Comparison of ENCODE assay signal across 8 cellular contexts in the genomic region with DNA sequence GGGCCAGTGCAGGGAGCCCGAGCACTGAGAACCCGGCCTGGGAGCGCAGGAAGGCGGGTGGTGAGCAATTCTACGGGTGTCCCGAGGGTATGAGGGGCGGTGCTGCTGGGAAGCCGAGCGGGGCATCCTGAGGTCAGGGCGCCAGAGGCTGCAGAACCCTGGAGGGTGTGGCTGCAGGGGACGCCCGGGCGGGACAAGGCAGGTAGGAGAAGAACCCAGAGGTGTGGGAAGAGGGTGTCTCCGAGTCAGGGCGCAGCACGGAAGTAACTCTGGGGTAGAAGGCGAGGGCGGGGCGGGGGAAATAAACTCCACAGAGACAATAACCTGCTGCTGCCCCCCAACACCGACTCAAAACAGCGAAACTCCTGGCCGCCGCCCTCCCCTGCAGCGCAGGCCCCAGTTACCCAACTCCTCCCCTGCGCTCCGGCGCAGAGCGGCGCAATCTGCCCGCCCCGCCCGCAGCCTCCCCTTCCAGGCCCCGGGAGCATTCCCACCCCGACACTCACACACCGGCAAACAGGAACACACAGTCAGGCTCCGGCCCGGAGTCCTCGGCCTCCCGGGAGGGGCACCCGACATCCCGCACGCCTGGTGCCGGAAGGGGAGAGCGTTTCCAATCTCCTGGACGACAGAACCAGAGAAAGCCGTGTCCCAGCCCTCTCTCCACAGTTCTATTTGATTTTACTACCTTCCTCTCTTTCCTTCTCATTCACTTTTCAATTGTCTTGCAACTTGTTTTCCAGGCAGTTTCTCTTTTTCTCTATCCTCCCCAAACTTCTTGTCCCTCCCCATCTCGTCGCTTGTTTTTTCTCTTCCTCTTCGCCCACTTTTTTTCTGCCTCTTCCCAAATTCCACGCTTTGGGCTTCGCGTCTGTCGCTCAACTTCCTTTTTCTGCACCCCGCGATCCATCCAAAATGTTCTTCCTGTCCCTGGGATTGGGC. TPM values are rescaled to one million over a fixed set of nuclear protein-coding genes. Genes with fewer than 3 reads are reported as not detected.
A peak's percentile ranks its signal among the peaks of the same experiment; 100 is the strongest.
DNase-seq lines count a peak whose midpoint lies in the region; ATAC-seq and TF ChIP-seq lines count a peak whose summit lies in the region.

No MANE protein-coding gene starts in this region.

- H3K79me2 ChIP-seq in KMS-11 (ENCODE audit: insufficient read depth, low read depth) = no peaks in the 10 kb centered on the region

- H3K4me3 ChIP-seq in CD4-positive, alpha-beta memory T cell (ENCODE audit: low read length in 2 of 2) = peak overlapping the region in 1 of 2 donors; percentile 17
- no peak overlapping the region for H3K4me3 ChIP-seq in KMS-11 (IDR thresholded peaks at IDR 0.05; ENCODE audit: insufficient read depth, low read depth, low read length)
- no peak overlapping the region for H3K4me3 ChIP-seq in choroid plexus epithelial cell (ENCODE audit: low read depth, low read length)

- peaks cover 55 to 66% of the 10 kb centered on the region in 2 donors for H3K27me3 Mint-ChIP-seq in CD4-positive, alpha-beta memory T cell
- H3K27me3 Mint-ChIP-seq in naive thymus-derived CD8-positive, alpha-beta T cell = peaks cover 34 to 88% (median 62%) of the 10 kb centered on the region in 5 donors

- H3K9me3 Mint-ChIP-seq in CD4-positive, alpha-beta memory T cell = peaks cover 0 to 11% (median 5%) of the 10 kb centered on the region in 8 donors
- peaks cover 0 to 11% (median 3%) of the 10 kb centered on the region in 9 donors for H3K9me3 Mint-ChIP-seq in naive thymus-derived CD8-positive, alpha-beta T cell

- H2AFZ ChIP-seq in KMS-11 (ENCODE audit: low read depth) = no peak overlapping the region

- peak overlapping the region in 7 of 8 donors; percentile 68 to 90 (median 83) for H3K4me3 Mint-ChIP-seq in CD4-positive, alpha-beta memory T cell
- H3K4me3 Mint-ChIP-seq in naive thymus-derived CD8-positive, alpha-beta T cell = peak overlapping the region; percentile 75 to 99 (median 88)

- H3K27ac ChIP-seq in CD4-positive, alpha-beta memory T cell (ENCODE audit: low read depth, low read length) = no peak overlapping the region
- no peak overlapping the region for H3K27ac ChIP-seq in KMS-11

- H3K27ac Mint-ChIP-seq in CD4-positive, alpha-beta memory T cell = no peak overlapping the region
- no peak overlapping the region for H3K27ac Mint-ChIP-seq in naive thymus-derived CD8-positive, alpha-beta T cell

- no peaks in the 10 kb centered on the region for H4K20me1 ChIP-seq in KMS-11 (ENCODE audit: insufficient read depth)

- no peak for DNase-seq in CD4-positive, alpha-beta memory T cell
- DNase-seq in choroid plexus epithelial cell (ENCODE audit: low read depth) (peak; percentile 23), HuH-7 (ENCODE audit: low spot score) (no peak)
- DNase-seq in naive thymus-derived CD8-positive, alpha-beta T cell = no peak

- H3K9me3 ChIP-seq in CD4-positive, alpha-beta memory T cell (ENCODE audit: control insufficient read depth in 1 of 2, low read length in 2 of 2) = no peaks in the 10 kb centered on the region

- H3K4me1 Mint-ChIP-seq in CD4-positive, alpha-beta memory T cell = peaks cover 25 to 40% (median 32%) of the 10 kb centered on the region in 4 donors
- peaks cover 17 to 50% (median 36%) of the 10 kb centered on the region in 4 donors for H3K4me1 Mint-ChIP-seq in naive thymus-derived CD8-positive, alpha-beta T cell

- H3K4me1 ChIP-seq in CD4-positive, alpha-beta memory T cell (ENCODE audit: insufficient read depth, low read length) = peaks cover 27% of the 10 kb centered on the region
- H3K4me1 ChIP-seq in KMS-11 (ENCODE audit: low read depth, poor library complexity, severe bottlenecking) = peaks cover 7% of the 10 kb centered on the region

- intact Hi-C loops in CD4-positive, alpha-beta memory T cell (cut with micrococcal nuclease) = no loop called here

- peak overlapping the region; percentile 85 for H3K4me2 ChIP-seq in KMS-11

- TF ChIP-seq CTCF in KMS-11 (conservative IDR thresholded peaks at IDR 0.05; ENCODE audit: low read depth, low read length) = no peak
- no peak for TF ChIP-seq CTCF in choroid plexus epithelial cell (conservative IDR thresholded peaks at IDR 0.05; ENCODE audit: low read depth, low read length)

- H3K27me3 ChIP-seq in CD4-positive, alpha-beta memory T cell (ENCODE audit: insufficient read depth, low read length) = peaks cover 14% of the 10 kb centered on the region
- peaks cover 15% of the 10 kb centered on the region for H3K27me3 ChIP-seq in KMS-11 (ENCODE audit: insufficient read depth, low read depth)

- CTCF ChIA-PET in CD4-positive, alpha-beta memory T cell (lab: Charles Lee; ENCODE audit: partially characterized antibody) = no interaction called here

- H3K9ac ChIP-seq in KMS-11 = no peak overlapping the region

- H3K36me3 Mint-ChIP-seq in CD4-positive, alpha-beta memory T cell = no peaks in the 10 kb centered on the region
- H3K36me3 Mint-ChIP-seq in naive thymus-derived CD8-positive, alpha-beta T cell = peaks cover 0 to 5% (median 0%) of the 10 kb centered on the region in 3 donors

- POLR2A ChIA-PET in CD4-positive, alpha-beta memory T cell (lab: Charles Lee; ENCODE audit: partially characterized antibody) = no interaction called here
- POLR2A ChIA-PET in naive thymus-derived CD8-positive, alpha-beta T cell (lab: Charles Lee) = no interaction called here

- H3K36me3 ChIP-seq in CD4-positive, alpha-beta memory T cell (ENCODE audit: insufficient read depth, low read length) = no peaks in the 10 kb centered on the region
- no peaks in the 10 kb centered on the region for H3K36me3 ChIP-seq in KMS-11 (ENCODE audit: insufficient read depth)

- ATAC-seq in naive thymus-derived CD8-positive, alpha-beta T cell = peak in 1 of 2 donors; percentile 11
- ATAC-seq in GM21576 (IDR thresholded peaks at IDR 0.05; ENCODE audit: unreplicated experiment) (no peak), GM21367 (IDR thresholded peaks at IDR 0.05; ENCODE audit: unreplicated experiment) (no peak), GM21390 (IDR thresholded peaks at IDR 0.05; ENCODE audit: unreplicated experiment) (no peak)

RNA-seq across cellular contexts. Expression of a gene that starts 2.4 kb away (rescaled TPM):
- total RNA-seq in CD4-positive, alpha-beta memory T cell = not detected
- under 1 TPM in 1 of 2 donors, not detected in 1; 0.06 TPM for polyA plus RNA-seq in CD4-positive, alpha-beta memory T cell
- under 1 TPM; 0.13 to 0.30 TPM for total RNA-seq in naive thymus-derived CD8-positive, alpha-beta T cell
- not detected for polyA plus RNA-seq in naive thymus-derived CD8-positive, alpha-beta T cell

RNA-seq across cellular contexts. Expression of a gene that starts 31.9 kb away (rescaled TPM):
- 10 to 100 TPM in 1 of 2 experiments, 1 to 10 TPM in 1; 9.3 to 10.2 TPM for total RNA-seq in CD4-positive, alpha-beta memory T cell
- 1 to 10 TPM; 2.3 to 4.6 TPM for polyA plus RNA-seq in CD4-positive, alpha-beta memory T cell
- total RNA-seq in naive thymus-derived CD8-positive, alpha-beta T cell = 10 to 100 TPM; 17.0 to 18.3 TPM
- polyA plus RNA-seq in naive thymus-derived CD8-positive, alpha-beta T cell = 1 to 10 TPM; 5.3 to 9.0 (median 6.4) TPM
